ENCODE assay signal across 8 cellular contexts in genomic region chr10:69089638-69090599, GRCh38. TPM values are rescaled to one million over a fixed set of nuclear protein-coding genes. Genes with fewer than 3 reads are reported as not detected.
DNase-seq lines count a peak whose midpoint lies in the region; ATAC-seq, FAIRE-seq and TF ChIP-seq lines count a peak whose summit lies in the region.

No MANE protein-coding gene starts in this region.

- DNase-seq in GM12892 (ENCODE audit: insufficient read length) = no peak
- peak; percentile 85 for DNase-seq in activated CD4-positive, alpha-beta T cell treated with anti-CD3 and anti-CD28 coated beads, Interleukin-2, amount 10 ng/mL, durations not matched to agents 7 days and 5 days
- DNase-seq in effector memory CD8-positive, alpha-beta T cell = peak; percentile 82 to 86 (median 84)
- peak; percentile 73 to 81 for DNase-seq in stimulated activated CD4-positive, alpha-beta T cell treated with anti-CD3 and anti-CD28 coated beads, Interleukin-15, amount 100 ng/mL, for 48 hours (ENCODE audit: low read depth in 2 of 2)
- DNase-seq in NCI-H1694 treated with DMSO at 0.1 percent for 48 hours (lab: John Stamatoyannopoulos, UW) = no peak
- DNase-seq in G401 (ENCODE audit: low spot score) = no peak

- H3K36me3 Mint-ChIP-seq in activated CD4-positive, alpha-beta T cell treated with anti-CD3 and anti-CD28 coated beads, Interleukin-2, amount 10 ng/mL, durations not matched to agents 7 days and 5 days (ENCODE audit: low read depth) = peaks cover 25% of the 10 kb centered on the region
- H3K36me3 Mint-ChIP-seq in effector memory CD8-positive, alpha-beta T cell (ENCODE audit: insufficient read depth) = peaks cover 74% of the 10 kb centered on the region

- CTCF ChIA-PET in activated CD4-positive, alpha-beta T cell treated with anti-CD3 and anti-CD28 coated beads, Interleukin-2, amount 10 ng/mL, durations not matched to agents 7 days and 5 days (lab: Charles Lee) = interaction anchor here (0.5 to 1.0 kb wide), 3 partner anchors 24 to 102 kb away, joined by 3 to 4 read pairs (median 4); partner anchors contain the start of gene KIFBP

- ATAC-seq in HG03097 (IDR thresholded peaks at IDR 0.05; ENCODE audit: low FRiP score, unreplicated experiment) (peak; percentile 37), HG02840 (IDR thresholded peaks at IDR 0.05; ENCODE audit: low FRiP score, unreplicated experiment) (no peak)
- peak; percentile 76 for ATAC-seq in effector memory CD8-positive, alpha-beta T cell (replicated peaks)

- FAIRE-seq in GM12892 (lab: Jason Lieb, UNC) = peak; percentile 50

- H3K4me3 Mint-ChIP-seq in activated CD4-positive, alpha-beta T cell treated with anti-CD3 and anti-CD28 coated beads, Interleukin-2, amount 10 ng/mL, durations not matched to agents 7 days and 5 days = peak overlapping the region; percentile 90
- peak overlapping the region; percentile 85 to 88 for H3K4me3 Mint-ChIP-seq in effector memory CD8-positive, alpha-beta T cell

- no peaks in the 10 kb centered on the region for H3K27me3 Mint-ChIP-seq in activated CD4-positive, alpha-beta T cell treated with anti-CD3 and anti-CD28 coated beads, Interleukin-2, amount 10 ng/mL, durations not matched to agents 7 days and 5 days
- H3K27me3 Mint-ChIP-seq in effector memory CD8-positive, alpha-beta T cell = no peaks in the 10 kb centered on the region

- TF ChIP-seq POLR2A in GM12892 (IDR thresholded peaks at IDR 0.05; ENCODE audit: low read depth, low read length) = peak; percentile 80

- POLR2A ChIA-PET in activated CD4-positive, alpha-beta T cell treated with anti-CD3 and anti-CD28 coated beads, Interleukin-2, amount 10 ng/mL, durations not matched to agents 7 days and 5 days (lab: Charles Lee) = interaction anchor here (1.5 kb wide), 1 partner anchor 35 kb away, joined by 5 read pairs; no protein-coding TSS in a partner anchor

- in situ Hi-C loops in G401 (cut with HindIII; ENCODE audit: low sequenced_read_pairs) = no loop called here

- peaks cover 73% of the 10 kb centered on the region for H3K4me1 Mint-ChIP-seq in activated CD4-positive, alpha-beta T cell treated with anti-CD3 and anti-CD28 coated beads, Interleukin-2, amount 10 ng/mL, durations not matched to agents 7 days and 5 days
- H3K4me1 Mint-ChIP-seq in effector memory CD8-positive, alpha-beta T cell (ENCODE audit: low read depth in 2 of 2) = peaks cover 46 to 62% of the 10 kb centered on the region in 2 donors

- H3K27ac Mint-ChIP-seq in activated CD4-positive, alpha-beta T cell treated with anti-CD3 and anti-CD28 coated beads, Interleukin-2, amount 10 ng/mL, durations not matched to agents 7 days and 5 days = peak overlapping the region; percentile 97
- peak overlapping the region; percentile 93 to 98 for H3K27ac Mint-ChIP-seq in effector memory CD8-positive, alpha-beta T cell

- no peaks in the 10 kb centered on the region for H3K9me3 Mint-ChIP-seq in activated CD4-positive, alpha-beta T cell treated with anti-CD3 and anti-CD28 coated beads, Interleukin-2, amount 10 ng/mL, durations not matched to agents 7 days and 5 days
- no peaks in the 10 kb centered on the region for H3K9me3 Mint-ChIP-seq in effector memory CD8-positive, alpha-beta T cell

RNA-seq across cellular contexts. Expression of gene SRGN, which starts 2.0 kb away (rescaled TPM):
- polyA plus RNA-seq in GM12892 (2012; ENCODE audit: missing spikeins) = 2,084 TPM
- 100 to 1,000 TPM; 174 to 192 TPM for total RNA-seq in activated CD4-positive, alpha-beta T cell treated with anti-CD3 and anti-CD28 coated beads, Interleukin-2, amount 10 ng/mL, durations not matched to agents 7 days and 5 days
- 0.34 and 0.43 TPM in 2 replicates for total RNA-seq in G401 (2014; rRNA removed; shearing (Covaris generic))

RNA-seq across cellular contexts. Expression of gene VPS26A, which starts 34.1 kb away (rescaled TPM):
- 33.9 TPM for polyA plus RNA-seq in GM12892 (2012; ENCODE audit: missing spikeins)
- 10 to 100 TPM; 38.2 to 40.5 TPM for total RNA-seq in activated CD4-positive, alpha-beta T cell treated with anti-CD3 and anti-CD28 coated beads, Interleukin-2, amount 10 ng/mL, durations not matched to agents 7 days and 5 days
- total RNA-seq in G401 (2014; rRNA removed; shearing (Covaris generic)) = 23.9 and 29.7 TPM in 2 replicates

Comparison
In these comparisons a context has a peak if more than half of its experiments do, and no peak if none do; other contexts are left out.
1. DNase-seq: peak in activated CD4-positive, alpha-beta T cell treated with anti-CD3 and anti-CD28 coated beads, Interleukin-2, amount 10 ng/mL, durations not matched to agents 7 days and 5 days (single experiment), effector memory CD8-positive, alpha-beta T cell (3 of 3) and stimulated activated CD4-positive, alpha-beta T cell treated with anti-CD3 and anti-CD28 coated beads, Interleukin-15, amount 100 ng/mL, for 48 hours (2 of 2); none in GM12892 (single experiment), NCI-H1694 treated with DMSO at 0.1 percent for 48 hours (single experiment) and G401 (single experiment).
2. RNA of gene SRGN, which starts 2.0 kb away (total RNA-seq): 174 to 192 TPM in activated CD4-positive, alpha-beta T cell treated with anti-CD3 and anti-CD28 coated beads, Interleukin-2, amount 10 ng/mL, durations not matched to agents 7 days and 5 days; 0.34 to 0.43 TPM in G401; every median in the first group is over 100 times any median in the second.